Comparison of ENCODE assay signal across 22 cellular contexts in the genomic region with DNA sequence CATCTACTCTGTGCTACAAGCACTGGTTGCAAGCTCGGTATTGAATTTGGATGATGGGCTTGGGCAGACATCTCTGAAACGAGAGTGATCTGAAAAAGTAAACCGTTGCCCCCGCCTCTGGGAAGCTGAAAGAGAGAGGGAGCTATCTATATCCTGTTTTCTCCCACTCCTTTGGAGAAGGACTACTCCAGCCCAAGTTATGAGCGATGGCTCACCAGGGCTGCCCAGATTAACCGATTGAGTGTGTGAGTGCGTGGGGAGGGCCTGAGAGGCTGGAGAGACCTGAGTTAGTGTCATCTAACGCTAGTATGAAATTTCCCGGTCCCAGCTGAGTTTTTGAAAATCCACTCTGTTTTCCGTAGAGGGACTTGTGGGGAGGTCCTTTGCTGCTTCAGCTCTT. TPM values are rescaled to one million over a fixed set of nuclear protein-coding genes. Genes with fewer than 3 reads are reported as not detected.
"Had no signal": no experiment of that assay in that cellular context is flagged by ENCODE, and none has a peak within 500 bp of the region (broad histone marks: within the 10 kb centered on the region; RNA-seq: fewer than 3 reads in every experiment).

No MANE protein-coding gene starts in this region.

- H3K4me1 Mint-ChIP-seq: memory B cell; naive thymus-derived CD4-positive, alpha-beta T cell; nephron; stimulated activated naive B cell treated with anti-CD40 and anti-IgM and Interleukin-4, amounts not matched to agents 10 μg/mL and 1 μg/mL and 100 μg/mL, for 72 hours had no signal

- H3K27me3 Mint-ChIP-seq: stimulated activated naive CD8-positive, alpha-beta T cell treated with anti-CD3 and anti-CD28 coated beads, Interleukin-15, Interleukin-2, amounts not matched to agents 100 ng/mL and 50 ng/mL, for 24 hours had no signal

- H2AFZ ChIP-seq: neural progenitor cell had no signal

- H3K4me3 Mint-ChIP-seq: memory B cell; naive thymus-derived CD4-positive, alpha-beta T cell; nephron; neural progenitor cell; stimulated activated naive B cell treated with anti-CD40 and anti-IgM and Interleukin-4, amounts not matched to agents 10 μg/mL and 1 μg/mL and 100 μg/mL, for 72 hours; stimulated activated naive CD8-positive, alpha-beta T cell treated with anti-CD3 and anti-CD28 coated beads, Interleukin-15, Interleukin-2, amounts not matched to agents 100 ng/mL and 50 ng/mL, for 24 hours had no signal

- H3K27ac Mint-ChIP-seq: memory B cell; naive thymus-derived CD4-positive, alpha-beta T cell; nephron; neural progenitor cell; stimulated activated naive B cell treated with anti-CD40 and anti-IgM and Interleukin-4, amounts not matched to agents 10 μg/mL and 1 μg/mL and 100 μg/mL, for 72 hours; stimulated activated naive CD8-positive, alpha-beta T cell treated with anti-CD3 and anti-CD28 coated beads, Interleukin-15, Interleukin-2, amounts not matched to agents 100 ng/mL and 50 ng/mL, for 24 hours had no signal

- DNase-seq: cortex of kidney; effector CD4-positive, alpha-beta T cell; naive thymus-derived CD4-positive, alpha-beta T cell; nucleus accumbens; ovary; psoas muscle; right cardiac atrium; sigmoid colon; spleen; stimulated activated naive B cell treated with anti-CD40 and anti-IgM and Interleukin-4, amounts not matched to agents 10 μg/mL and 1 μg/mL and 100 μg/mL, for 72 hours; upper lobe of left lung; uterus had no signal

- H3K4me1 ChIP-seq: psoas muscle, sigmoid colon, spleen, tibial nerve, upper lobe of left lung, uterus had no signal

- H3K4me2 ChIP-seq: neural progenitor cell had no signal

- FAIRE-seq: frontal cortex, keratinocyte had no signal

- H3K9ac ChIP-seq: neural progenitor cell had no signal

- H3K27ac ChIP-seq: neural progenitor cell, ovary, psoas muscle, sigmoid colon, skin epidermis, spleen, thoracic aorta, tibial nerve, upper lobe of left lung, uterus had no signal

- H3K27me3 ChIP-seq: neural progenitor cell, ovary, upper lobe of left lung, uterus had no signal

- ATAC-seq: left lobe of liver; naive thymus-derived CD4-positive, alpha-beta T cell; psoas muscle; right cardiac atrium; stimulated activated naive B cell treated with anti-CD40 and anti-IgM and Interleukin-4, amounts not matched to agents 10 μg/mL and 1 μg/mL and 100 μg/mL, for 72 hours had no signal

- H3K9me3 ChIP-seq: ovary, psoas muscle, sigmoid colon, thoracic aorta, upper lobe of left lung, uterus had no signal

- H3K9me3 Mint-ChIP-seq: nephron, neural progenitor cell had no signal

RNA-seq across cellular contexts. Expression of a gene that starts 11.5 kb away (rescaled TPM):
- total RNA-seq: left lobe of liver had no signal
